ENCODE assay signal across 12 cellular contexts in the genomic region with DNA sequence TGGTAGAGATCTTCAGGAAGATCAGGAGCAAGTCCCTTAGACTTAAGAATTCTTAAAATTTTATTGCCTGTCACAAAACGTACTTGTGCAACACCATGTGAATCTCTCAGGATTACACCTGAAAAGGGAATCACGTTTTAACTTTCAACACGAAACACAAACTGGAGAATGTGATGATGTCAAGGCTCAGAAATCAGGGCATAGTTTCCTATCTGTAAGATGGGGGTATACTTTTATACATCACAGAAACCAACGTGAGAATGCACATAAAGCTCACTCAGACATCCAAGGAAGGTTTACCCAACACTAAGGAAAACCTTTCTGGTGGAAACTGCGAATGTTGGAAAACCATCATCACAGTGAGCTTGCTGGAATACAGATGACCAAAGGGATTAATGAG. TPM values are rescaled to one million over a fixed set of nuclear protein-coding genes. Genes with fewer than 3 reads are reported as not detected.
DNase-seq lines count a peak whose midpoint lies in the region; ATAC-seq and TF ChIP-seq lines count a peak whose summit lies in the region.
"Had no signal": no experiment of that assay in that cellular context is flagged by ENCODE, and none has a peak within 500 bp of the region (broad histone marks: within the 10 kb centered on the region; RNA-seq: fewer than 3 reads in every experiment).

No MANE protein-coding gene starts in this region.

- H3K79me2 ChIP-seq in Loucy (ENCODE audit: insufficient read depth, low read length): peaks cover 51% of the 10 kb centered on the region

- CTCF ChIA-PET in Caco-2 (lab: Charles Lee): no interaction called here

- peak overlapping the region in 1 of 4 donors; percentile 98 for H3K27ac ChIP-seq in tibial nerve

- 66 to 69% methylated on average over 5 of the region's 5 CpGs for WGBS in tibial nerve, 2 donors

- H3K4me3 Mint-ChIP-seq in Caco-2 (ENCODE audit: unreplicated experiment) (peak overlapping the region; percentile 96), nephron (peak overlapping the region; percentile 98 to 99 (median 98))
- peak overlapping the region; percentile 99 for H3K4me3 Mint-ChIP-seq in central memory CD8-positive, alpha-beta T cell

- H3K9me3 ChIP-seq in Caco-2 (no peaks in the 10 kb centered on the region), Loucy (ENCODE audit: insufficient read depth, low read depth, low read length) (no peaks in the 10 kb centered on the region), tibial nerve (no peaks in the 10 kb centered on the region)

- peak overlapping the region; percentile 89 for H3K4me2 ChIP-seq in Loucy (ENCODE audit: low read depth, low read length, poor library complexity, severe bottlenecking)

- H3F3A ChIP-seq in Loucy (ENCODE audit: low read depth): no peaks in the 10 kb centered on the region

- H3K4me3 ChIP-seq in Caco-2 (ENCODE audit: low read depth, low read length) (no peak overlapping the region), Loucy (ENCODE audit: low read length, poor library complexity, severe bottlenecking) (peak overlapping the region; percentile 90), tibial nerve (no peak overlapping the region)

- H3K4me1 ChIP-seq in Caco-2: peaks cover 24% of the 10 kb centered on the region
- peaks cover 23% of the 10 kb centered on the region for H3K4me1 ChIP-seq in Loucy (ENCODE audit: insufficient read depth, low read length, poor library complexity, severe bottlenecking)
- H3K4me1 ChIP-seq in tibial nerve: peaks cover 0 to 38% (median 16%) of the 10 kb centered on the region in 4 donors

- H3K9me3 Mint-ChIP-seq in Caco-2 (ENCODE audit: unreplicated experiment) (no peaks in the 10 kb centered on the region), nephron (no peaks in the 10 kb centered on the region)
- H3K9me3 Mint-ChIP-seq in central memory CD8-positive, alpha-beta T cell: no peaks in the 10 kb centered on the region
- H3K9me3 Mint-ChIP-seq: dendritic cell treated with granulocyte-macrophage colony-stimulating factor and Interleukin-4, amounts not matched to agents 40 ng/mL and 50 ng/mL, for 4 days had no signal

- peak overlapping the region; percentile 93 for H3K9ac ChIP-seq in Loucy (ENCODE audit: low read depth, low read length, poor library complexity, severe bottlenecking)

- no TSS peak for BruUV-seq in Caco-2 (replicated peaks; lab: Mats Ljungman, UMichigan)

- no peaks in the 10 kb centered on the region for H3K9me2 ChIP-seq in Loucy (replicated peaks; ENCODE audit: low read depth, low read length)

- H3K27me3 Mint-ChIP-seq in Caco-2 (ENCODE audit: insufficient read depth, unreplicated experiment) (no peaks in the 10 kb centered on the region), nephron (ENCODE audit: low read depth) (no peaks in the 10 kb centered on the region)
- H3K27me3 Mint-ChIP-seq in central memory CD8-positive, alpha-beta T cell: no peaks in the 10 kb centered on the region
- H3K27me3 Mint-ChIP-seq: dendritic cell treated with granulocyte-macrophage colony-stimulating factor and Interleukin-4, amounts not matched to agents 40 ng/mL and 50 ng/mL, for 4 days had no signal

- H3K36me3 ChIP-seq in Caco-2 (ENCODE audit: control insufficient read depth, insufficient read depth, low read length) (peaks cover 1% of the 10 kb centered on the region; the same call in 1 of the 2 replicates), Loucy (ENCODE audit: insufficient read depth, low read length) (peaks cover 15% of the 10 kb centered on the region; the same call in 1 of the 2 replicates), tibial nerve (peaks cover 4 to 35% (median 16%) of the 10 kb centered on the region in 3 donors)

- POLR2A ChIA-PET in Caco-2 (lab: Charles Lee): interaction anchor here (0.6 kb wide), 1 partner anchor 29 kb away, joined by 3 read pairs; no protein-coding TSS in a partner anchor

- H4K20me1 ChIP-seq in Loucy (ENCODE audit: insufficient read depth, low read length, poor library complexity, severe bottlenecking): peaks cover 34% of the 10 kb centered on the region

- TF ChIP-seq CTCF in Caco-2 (IDR thresholded peaks at IDR 0.05; ENCODE audit: insufficient read depth in 1 of 2, low read depth in 1 of 2, low read length in 1 of 2, severe bottlenecking in 1 of 2, unreplicated experiment in 1 of 2) (no peak), Loucy (conservative IDR thresholded peaks at IDR 0.05; ENCODE audit: low read length) (no peak), nephron (IDR thresholded peaks at IDR 0.05; ENCODE audit: unreplicated experiment in 3 of 3) (no peak), tibial nerve (IDR thresholded peaks at IDR 0.05) (no peak)

- H3K4me1 Mint-ChIP-seq in Caco-2 (ENCODE audit: low read depth, unreplicated experiment) (peaks cover 7% of the 10 kb centered on the region), nephron (peaks cover 18% of the 10 kb centered on the region)
- peaks cover 42% of the 10 kb centered on the region for H3K4me1 Mint-ChIP-seq in central memory CD8-positive, alpha-beta T cell

- no peaks in the 10 kb centered on the region for H3K27me3 ChIP-seq in Caco-2 (replicated peaks; ENCODE audit: control insufficient read depth, insufficient read depth, low read length)
- no peaks in the 10 kb centered on the region for H3K27me3 ChIP-seq in Loucy (ENCODE audit: insufficient read depth, low read length, poor library complexity, severe bottlenecking)
- H3K27me3 ChIP-seq in tibial nerve: no peaks in the 10 kb centered on the region

- no peak for ATAC-seq in central memory CD8-positive, alpha-beta T cell (replicated peaks; ENCODE audit: extremely low read depth, poor library complexity, severe bottlenecking)
- ATAC-seq: left colon had no signal

- TF ChIP-seq EP300 in tibial nerve (IDR thresholded peaks at IDR 0.05): no peak

- H3K27ac Mint-ChIP-seq in Caco-2 (ENCODE audit: unreplicated experiment) (no peak overlapping the region), nephron (peak overlapping the region in 2 of 3 experiments; percentile 41 to 71)
- peak overlapping the region; percentile 97 for H3K27ac Mint-ChIP-seq in central memory CD8-positive, alpha-beta T cell (ENCODE audit: low read depth)

- no peak for TF ChIP-seq POLR2A in tibial nerve (IDR thresholded peaks at IDR 0.05)

- no peak for DNase-seq in Caco-2
- DNase-seq in central memory CD8-positive, alpha-beta T cell (ENCODE audit: low spot score in 2 of 2): no peak
- DNase-seq in tibial nerve (ENCODE audit: low spot score in 2 of 2): no peak
- DNase-seq in NCI-H345 treated with DMSO at 0.1 percent for 48 hours (lab: John Stamatoyannopoulos, UW; ENCODE audit: unreplicated experiment): no peak
- no peak for DNase-seq in NCI-H2171 treated with DMSO at 0.1 percent for 48 hours (lab: John Stamatoyannopoulos, UW)
- DNase-seq in activated CD4-positive, CD25-positive, alpha-beta regulatory T cell (lab: John Stamatoyannopoulos, UW): no peak
- DNase-seq: activated CD4-positive, alpha-beta T cell treated with anti-CD3 and anti-CD28 coated beads, Interleukin-2, amount 50 U/mL, for 1 hour; left colon; NK-92 treated with Interleukin-12 subunit alpha and Interleukin-12 subunit beta, amount 100 ng/mL, for 24 hours had no signal

- H3K36me3 Mint-ChIP-seq in Caco-2 (ENCODE audit: insufficient read depth, unreplicated experiment) (peaks cover 82% of the 10 kb centered on the region), nephron (ENCODE audit: low read depth) (peaks cover 32% of the 10 kb centered on the region)
- peaks cover 61% of the 10 kb centered on the region for H3K36me3 Mint-ChIP-seq in central memory CD8-positive, alpha-beta T cell (ENCODE audit: insufficient read depth)

- no peak overlapping the region for H2AFZ ChIP-seq in Loucy (ENCODE audit: low read length)

- intact Hi-C loops in Caco-2 (cut with micrococcal nuclease; ENCODE audit: unreplicated experiment): no loop called here

RNA-seq across cellular contexts. Expression of a gene that starts 2.0 kb away (rescaled TPM):
- total RNA-seq in Caco-2 (2022) (1,349 and 1,456 TPM in 2 replicates), tibial nerve (1,000 to 10,000 TPM; 1,083 to 1,911 (median 1,362) TPM)
